Comparison of ENCODE assay signal across 2 cellular contexts in genomic region chr4:103292959-103293358, GRCh38.
TF ChIP-seq lines count a peak whose summit lies in the region.

No MANE protein-coding gene starts in this region.

TF ChIP-seq in HepG2, 621 proteins besides CTCF, POLR2A, EP300 and RAD21 (continued from another document):
- TF ChIP-seq LRRFIP1 (CRISPR knock-in tag; conservative IDR thresholded peaks at IDR 0.05) (no peak), MAFK (conservative IDR thresholded peaks at IDR 0.05 in 1 of 2, IDR thresholded peaks at IDR 0.05 in 1 of 2; ENCODE audit: low read length in 2 of 2) (peak; percentile 49 to 65), ZNF816 (CRISPR knock-in tag; IDR thresholded peaks at IDR 0.05; ENCODE audit: borderline replicate concordance) (no peak)
- TF ChIP-seq, protein P1, sequence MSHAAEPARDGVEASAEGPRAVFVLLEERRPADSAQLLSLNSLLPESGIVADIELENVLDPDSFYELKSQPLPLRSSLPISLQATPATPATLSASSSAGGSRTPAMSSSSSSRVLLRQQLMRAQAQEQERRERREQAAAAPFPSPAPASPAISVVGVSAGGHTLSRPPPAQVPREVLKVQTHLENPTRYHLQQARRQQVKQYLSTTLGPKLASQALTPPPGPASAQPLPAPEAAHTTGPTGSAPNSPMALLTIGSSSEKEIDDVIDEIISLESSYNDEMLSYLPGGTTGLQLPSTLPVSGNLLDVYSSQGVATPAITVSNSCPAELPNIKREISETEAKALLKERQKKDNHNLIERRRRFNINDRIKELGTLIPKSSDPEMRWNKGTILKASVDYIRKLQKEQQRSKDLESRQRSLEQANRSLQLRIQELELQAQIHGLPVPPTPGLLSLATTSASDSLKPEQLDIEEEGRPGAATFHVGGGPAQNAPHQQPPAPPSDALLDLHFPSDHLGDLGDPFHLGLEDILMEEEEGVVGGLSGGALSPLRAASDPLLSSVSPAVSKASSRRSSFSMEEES (CRISPR knock-in tag; IDR thresholded peaks at IDR 0.05), result no peak

TF ChIP-seq in K562, 482 proteins besides CTCF, POLR2A, EP300 and RAD21 (continued from another document):
- TF ChIP-seq HMG20B (CRISPR knock-in tag; IDR thresholded peaks at IDR 0.05) (no peak), NBN (IDR thresholded peaks at IDR 0.05; ENCODE audit: low read depth) (no peak), ZEB2 (IDR thresholded peaks at IDR 0.05) (no peak), GTF2F1 (IDR thresholded peaks at IDR 0.05; ENCODE audit: low read depth, low read length) (no peak), ZNF316 (IDR thresholded peaks at IDR 0.05) (peak; percentile 59; the same call in 1 of the 2 replicates)
- TF ChIP-seq, protein P2, sequence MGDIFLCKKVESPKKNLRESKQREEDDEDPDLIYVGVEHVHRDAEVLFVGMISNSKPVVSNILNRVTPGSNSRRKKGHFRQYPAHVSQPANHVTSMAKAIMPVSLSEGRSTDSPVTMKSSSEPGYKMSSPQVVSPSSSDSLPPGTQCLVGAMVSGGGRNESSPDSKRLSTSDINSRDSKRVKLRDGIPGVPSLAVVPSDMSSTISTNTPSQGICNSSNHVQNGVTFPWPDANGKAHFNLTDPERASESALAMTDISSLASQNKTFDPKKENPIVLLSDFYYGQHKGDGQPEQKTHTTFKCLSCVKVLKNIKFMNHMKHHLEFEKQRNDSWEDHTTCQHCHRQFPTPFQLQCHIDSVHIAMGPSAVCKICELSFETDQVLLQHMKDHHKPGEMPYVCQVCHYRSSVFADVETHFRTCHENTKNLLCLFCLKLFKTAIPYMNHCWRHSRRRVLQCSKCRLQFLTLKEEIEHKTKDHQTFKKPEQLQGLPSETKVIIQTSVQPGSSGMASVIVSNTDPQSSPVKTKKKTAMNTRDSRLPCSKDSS (IDR thresholded peaks at IDR 0.05; ENCODE audit: low read depth, partially characterized antibody), result no peak
- TF ChIP-seq, protein P3, sequence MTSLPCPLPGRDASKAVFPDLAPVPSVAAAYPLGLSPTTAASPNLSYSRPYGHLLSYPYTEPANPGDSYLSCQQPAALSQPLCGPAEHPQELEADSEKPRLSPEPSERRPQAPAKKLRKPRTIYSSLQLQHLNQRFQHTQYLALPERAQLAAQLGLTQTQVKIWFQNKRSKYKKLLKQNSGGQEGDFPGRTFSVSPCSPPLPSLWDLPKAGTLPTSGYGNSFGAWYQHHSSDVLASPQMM (CRISPR knock-in tag; IDR thresholded peaks at IDR 0.05), result no peak
